In genomic region chr12:105451798-105452197, GRCh38 we compare ENCODE assay signal across 1 cellular context.
TF ChIP-seq lines count a peak whose summit lies in the region.

No MANE protein-coding gene starts in this region.

TF ChIP-seq in WTC11, 78 proteins besides CTCF, POLR2A, EP300 and RAD21 (continued from another document):
- TF ChIP-seq, protein P1, sequence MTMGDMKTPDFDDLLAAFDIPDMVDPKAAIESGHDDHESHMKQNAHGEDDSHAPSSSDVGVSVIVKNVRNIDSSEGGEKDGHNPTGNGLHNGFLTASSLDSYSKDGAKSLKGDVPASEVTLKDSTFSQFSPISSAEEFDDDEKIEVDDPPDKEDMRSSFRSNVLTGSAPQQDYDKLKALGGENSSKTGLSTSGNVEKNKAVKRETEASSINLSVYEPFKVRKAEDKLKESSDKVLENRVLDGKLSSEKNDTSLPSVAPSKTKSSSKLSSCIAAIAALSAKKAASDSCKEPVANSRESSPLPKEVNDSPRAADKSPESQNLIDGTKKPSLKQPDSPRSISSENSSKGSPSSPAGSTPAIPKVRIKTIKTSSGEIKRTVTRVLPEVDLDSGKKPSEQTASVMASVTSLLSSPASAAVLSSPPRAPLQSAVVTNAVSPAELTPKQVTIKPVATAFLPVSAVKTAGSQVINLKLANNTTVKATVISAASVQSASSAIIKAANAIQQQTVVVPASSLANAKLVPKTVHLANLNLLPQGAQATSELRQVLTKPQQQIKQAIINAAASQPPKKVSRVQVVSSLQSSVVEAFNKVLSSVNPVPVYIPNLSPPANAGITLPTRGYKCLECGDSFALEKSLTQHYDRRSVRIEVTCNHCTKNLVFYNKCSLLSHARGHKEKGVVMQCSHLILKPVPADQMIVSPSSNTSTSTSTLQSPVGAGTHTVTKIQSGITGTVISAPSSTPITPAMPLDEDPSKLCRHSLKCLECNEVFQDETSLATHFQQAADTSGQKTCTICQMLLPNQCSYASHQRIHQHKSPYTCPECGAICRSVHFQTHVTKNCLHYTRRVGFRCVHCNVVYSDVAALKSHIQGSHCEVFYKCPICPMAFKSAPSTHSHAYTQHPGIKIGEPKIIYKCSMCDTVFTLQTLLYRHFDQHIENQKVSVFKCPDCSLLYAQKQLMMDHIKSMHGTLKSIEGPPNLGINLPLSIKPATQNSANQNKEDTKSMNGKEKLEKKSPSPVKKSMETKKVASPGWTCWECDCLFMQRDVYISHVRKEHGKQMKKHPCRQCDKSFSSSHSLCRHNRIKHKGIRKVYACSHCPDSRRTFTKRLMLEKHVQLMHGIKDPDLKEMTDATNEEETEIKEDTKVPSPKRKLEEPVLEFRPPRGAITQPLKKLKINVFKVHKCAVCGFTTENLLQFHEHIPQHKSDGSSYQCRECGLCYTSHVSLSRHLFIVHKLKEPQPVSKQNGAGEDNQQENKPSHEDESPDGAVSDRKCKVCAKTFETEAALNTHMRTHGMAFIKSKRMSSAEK (CRISPR knock-in tag; IDR thresholded peaks at IDR 0.05; ENCODE audit: borderline replicate concordance): no peak
- TF ChIP-seq ARID4B (CRISPR knock-in tag; IDR thresholded peaks at IDR 0.05; ENCODE audit: borderline replicate concordance): no peak
- no peak for TF ChIP-seq USF2 (CRISPR knock-in tag; IDR thresholded peaks at IDR 0.05)
